ENCODE assay signal across 21 cellular contexts in the genomic region with DNA sequence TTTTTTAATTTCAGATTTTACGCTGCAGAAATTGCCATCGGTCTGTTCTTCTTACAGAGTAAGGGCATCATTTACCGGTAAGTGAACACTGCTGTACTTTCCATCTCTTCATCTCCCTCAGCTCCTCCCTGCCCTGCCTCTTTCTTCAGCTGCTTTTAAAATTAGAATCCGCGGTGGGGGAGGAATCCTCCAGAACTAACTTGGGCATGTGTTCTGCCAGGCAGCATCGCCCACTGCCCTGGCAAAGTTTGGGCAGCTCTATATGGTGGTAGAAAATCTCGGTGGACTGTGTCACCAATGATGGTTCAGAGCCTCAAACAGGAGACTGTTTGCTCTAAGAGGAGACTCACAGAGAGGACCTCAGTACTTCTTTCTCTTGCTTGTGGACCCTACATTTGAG.
"Had no signal": no experiment of that assay in that cellular context is flagged by ENCODE, and none has a peak within 500 bp of the region (broad histone marks: within the 10 kb centered on the region; RNA-seq: fewer than 3 reads in every experiment).

No MANE protein-coding gene starts in this region.

- H3K9me3 Mint-ChIP-seq: effector memory CD8-positive, alpha-beta T cell; naive thymus-derived CD8-positive, alpha-beta T cell; nephron progenitor cell; stimulated activated memory B cell treated with anti-CD40 and anti-IgM and Interleukin-4, amounts not matched to agents 10 μg/mL and 1 μg/mL and 100 μg/mL, for 72 hours had no signal

- H3K9me3 ChIP-seq: left lung, ovary, right lobe of liver, thoracic aorta, tibial nerve, upper lobe of left lung had no signal

- H3K27ac Mint-ChIP-seq: nephron progenitor cell; stimulated activated memory B cell treated with anti-CD40 and anti-IgM and Interleukin-4, amounts not matched to agents 10 μg/mL and 1 μg/mL and 100 μg/mL, for 72 hours had no signal

- DNase-seq: central memory CD4-positive, alpha-beta T cell; dermis blood vessel endothelial cell; effector memory CD8-positive, alpha-beta T cell; kidney; left cardiac atrium; left lung; mesendoderm; midbrain; naive thymus-derived CD8-positive, alpha-beta T cell; nephron progenitor cell; ovary; right lobe of liver; stimulated activated CD4-positive, alpha-beta T cell treated with anti-CD3 and anti-CD28 coated beads, Interleukin-2, amount 100 ng/mL, for 24 hours; stimulated activated CD4-positive, alpha-beta T cell treated with anti-CD3 and anti-CD28 coated beads, Interleukin-4, amount 100 ng/mL, for 24 hours; stimulated activated naive CD8-positive, alpha-beta T cell treated with anti-CD3 and anti-CD28 coated beads, Interleukin-15, Interleukin-2, amounts not matched to agents 100 U/mL and 50 U/mL, for 24 hours; substantia nigra; upper lobe of left lung had no signal

- H3K4me1 ChIP-seq: left lung, right lobe of liver, tibial nerve, upper lobe of left lung had no signal

- H3K27ac ChIP-seq: coronary artery, left lung, ovary, right lobe of liver, thoracic aorta, tibial nerve, upper lobe of left lung had no signal

- H3K4me1 Mint-ChIP-seq: nephron progenitor cell had no signal

- H3K4me3 ChIP-seq: coronary artery, left lung, ovary, right lobe of liver, thoracic aorta, tibial nerve, upper lobe of left lung had no signal

- ATAC-seq: effector memory CD8-positive, alpha-beta T cell; left cardiac atrium; left lung; naive thymus-derived CD8-positive, alpha-beta T cell; right lobe of liver; stimulated activated memory B cell treated with anti-CD40 and anti-IgM and Interleukin-4, amounts not matched to agents 10 μg/mL and 1 μg/mL and 100 μg/mL, for 72 hours; stimulated activated naive CD8-positive, alpha-beta T cell treated with anti-CD3 and anti-CD28 coated beads, Interleukin-15, Interleukin-2, amounts not matched to agents 100 U/mL and 50 U/mL, for 24 hours had no signal

- H3K36me3 ChIP-seq: ovary, right lobe of liver, thoracic aorta, tibial nerve had no signal

- H3K27me3 ChIP-seq: left lung, ovary, right lobe of liver, tibial nerve, upper lobe of left lung had no signal

- H3K4me3 Mint-ChIP-seq: effector memory CD8-positive, alpha-beta T cell; naive thymus-derived CD8-positive, alpha-beta T cell; nephron progenitor cell; stimulated activated memory B cell treated with anti-CD40 and anti-IgM and Interleukin-4, amounts not matched to agents 10 μg/mL and 1 μg/mL and 100 μg/mL, for 72 hours had no signal
